ENCODE assay signal across 23 cellular contexts in genomic region chr1:226598455-226598849, GRCh38. TPM values are rescaled to one million over a fixed set of nuclear protein-coding genes. Genes with fewer than 3 reads are reported as not detected.
"Had no signal": no experiment of that assay in that cellular context is flagged by ENCODE, and none has a peak within 500 bp of the region (broad histone marks: within the 10 kb centered on the region; RNA-seq: fewer than 3 reads in every experiment).

No MANE protein-coding gene starts in this region.

- H3K27ac ChIP-seq: cardiac muscle cell, esophagus muscularis mucosa, gastrocnemius medialis, neural progenitor cell, thoracic aorta had no signal

- H3K36me3 ChIP-seq: cardiac muscle cell, esophagus muscularis mucosa, gastrocnemius medialis, neural progenitor cell, thoracic aorta had no signal

- DNase-seq: activated B cell treated with CpG ODN at 0.5 μM for 24 hours; activated CD4-positive, alpha-beta T cell treated with anti-CD3 and anti-CD28 coated beads for 36 hours; activated CD4-positive, alpha-beta T cell treated with anti-CD3 and anti-CD28 coated beads, Interleukin-2, amount 50 U/mL, for 4 hours; activated CD8-positive, alpha-beta memory T cell treated with anti-CD3 and anti-CD28 coated beads for 24 hours; activated CD8-positive, alpha-beta memory T cell treated with anti-CD3 and anti-CD28 coated beads, Interleukin-2, amount 50 U/mL, for 4 hours; activated naive CD4-positive, alpha-beta T cell treated with anti-CD3 and anti-CD28 coated beads for 36 hours; activated naive CD8-positive, alpha-beta T cell treated with anti-CD3 and anti-CD28 coated beads, Interleukin-2, amount 10 ng/mL, durations not matched to agents 7 days and 5 days; activated T-cell treated with anti-CD3 and anti-CD28 coated beads, Interleukin-2, amount 50 U/mL, for 4 hours; amniotic stem cell; effector memory CD4-positive, alpha-beta T cell; gastrocnemius medialis; hypothalamus; mesenchymal stem cell; mucosa of descending colon; retina; stimulated activated CD4-positive, alpha-beta T cell treated with anti-CD3 and anti-CD28 coated beads, Interleukin-4, amount 100 ng/mL, for 24 hours; stimulated activated naive CD4-positive, alpha-beta T cell treated with Interleukin-2 at 50 U/mL for 16 hours; T1000 had no signal

- ATAC-seq: activated CD4-positive, alpha-beta T cell treated with anti-CD3 and anti-CD28 coated beads for 36 hours; activated T-cell treated with anti-CD3 and anti-CD28 coated beads, Interleukin-2, amount 50 U/mL, for 4 hours; gastrocnemius medialis; mucosa of descending colon had no signal

- H3K9me3 ChIP-seq: gastrocnemius medialis, mucosa of descending colon had no signal

- H3K27me3 ChIP-seq: cardiac muscle cell, esophagus muscularis mucosa, neural progenitor cell had no signal

- H3K9ac ChIP-seq: neural progenitor cell had no signal

- H3K4me2 ChIP-seq: neural progenitor cell had no signal

- H3K4me3 ChIP-seq: cardiac muscle cell, esophagus muscularis mucosa, gastrocnemius medialis, mucosa of descending colon, neural progenitor cell, thoracic aorta had no signal

RNA-seq across cellular contexts. Expression of gene STUM, which starts 49.9 kb away (rescaled TPM):
- total RNA-seq: activated CD4-positive, alpha-beta T cell treated with anti-CD3 and anti-CD28 coated beads for 36 hours; activated naive CD4-positive, alpha-beta T cell treated with anti-CD3 and anti-CD28 coated beads for 36 hours; activated naive CD8-positive, alpha-beta T cell treated with anti-CD3 and anti-CD28 coated beads, Interleukin-2, amount 10 ng/mL, durations not matched to agents 7 days and 5 days; activated T-cell treated with anti-CD3 and anti-CD28 coated beads, Interleukin-2, amount 50 U/mL, for 4 hours; activated T-helper 2 cell treated with anti-CD3 and anti-CD28 coated beads, Interferon-gamma antibody, Interleukin-2, Interleukin-4, amounts not matched to agents 10 μg/mL and 5 μg/mL and 100 μg/mL, durations not matched to agents 14 hours and 24 hours and 36 hours had no signal
